21 cellular contexts compared by ENCODE assay signal in the genomic region with DNA sequence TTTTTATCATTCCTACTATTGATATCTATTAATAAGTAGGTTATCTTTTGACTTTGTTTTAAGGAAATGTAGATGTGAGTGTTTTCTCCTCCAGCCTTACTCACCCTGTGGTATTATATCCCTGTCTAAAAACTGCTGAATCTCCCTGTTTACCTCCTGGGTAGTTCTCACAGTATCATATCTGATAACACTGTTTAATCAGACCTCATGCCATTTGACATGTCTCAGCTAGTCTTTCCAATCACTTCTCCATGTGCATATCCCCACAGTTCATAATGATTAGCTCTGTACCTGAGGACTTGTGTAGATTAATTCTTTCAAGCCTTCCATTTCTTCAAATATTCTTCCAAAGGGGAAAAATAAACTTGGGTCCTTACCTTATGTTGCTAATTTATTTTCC. TPM values are rescaled to one million over a fixed set of nuclear protein-coding genes. Genes with fewer than 3 reads are reported as not detected.
DNase-seq lines count a peak whose midpoint lies in the region; ATAC-seq and TF ChIP-seq lines count a peak whose summit lies in the region.
"Had no signal": no experiment of that assay in that cellular context is flagged by ENCODE, and none has a peak within 500 bp of the region (broad histone marks: within the 10 kb centered on the region; RNA-seq: fewer than 3 reads in every experiment).

No MANE protein-coding gene starts in this region.

- no peak overlapping the region for H3K23ac ChIP-seq in mesendoderm (ENCODE audit: low read length)

- H3K9me2 ChIP-seq in Karpas-422 (replicated peaks; ENCODE audit: insufficient read depth, low read length): no peaks in the 10 kb centered on the region

- H3K4me2 ChIP-seq in Karpas-422 (ENCODE audit: low read depth, low read length, poor library complexity, severe bottlenecking): no peak overlapping the region
- no peak overlapping the region for H3K4me2 ChIP-seq in mesendoderm (ENCODE audit: low read length)
- H3K4me2 ChIP-seq: A549 had no signal

- H3K27ac ChIP-seq in C4-2B: peak overlapping the region; percentile 86
- no peak overlapping the region for H3K27ac ChIP-seq in Karpas-422 (ENCODE audit: low read length)
- H3K27ac ChIP-seq in foreskin keratinocyte: no peak overlapping the region
- no peak overlapping the region for H3K27ac ChIP-seq in mesendoderm (ENCODE audit: low read depth, low read length)
- H3K27ac ChIP-seq: A549, SK-N-MC had no signal

- H3K36me3 Mint-ChIP-seq in activated CD4-positive, alpha-beta memory T cell treated with anti-CD3 and anti-CD28 coated beads, Interleukin-2, amount 10 ng/mL, durations not matched to agents 7 days and 5 days (ENCODE audit: low read depth): no peaks in the 10 kb centered on the region
- no peaks in the 10 kb centered on the region for H3K36me3 Mint-ChIP-seq in nephron progenitor cell (ENCODE audit: low read depth)
- H3K36me3 Mint-ChIP-seq: CD4-positive, alpha-beta memory T cell; IgD-negative memory B cell had no signal

- no peak overlapping the region for H3K9ac ChIP-seq in Karpas-422 (ENCODE audit: low read length)
- no peak overlapping the region for H3K9ac ChIP-seq in mesendoderm (ENCODE audit: low read length)

- no peaks in the 10 kb centered on the region for H3K9me3 ChIP-seq in Karpas-422 (ENCODE audit: low read length)
- H3K9me3 ChIP-seq: A549 had no signal

- no peak overlapping the region for H4K8ac ChIP-seq in mesendoderm (ENCODE audit: low read depth, low read length)

- no peak overlapping the region for H3K4me3 ChIP-seq in Karpas-422 (ENCODE audit: low read length)
- no peak overlapping the region for H3K4me3 ChIP-seq in mesendoderm (ENCODE audit: low read length)
- H3K4me3 ChIP-seq: A549, SK-N-MC had no signal

- no peak overlapping the region for H4K5ac ChIP-seq in mesendoderm (ENCODE audit: low read length)

- no peak overlapping the region for H2BK5ac ChIP-seq in mesendoderm (ENCODE audit: low read length)

- POLR2A ChIA-PET in activated CD4-positive, alpha-beta memory T cell treated with anti-CD3 and anti-CD28 coated beads, Interleukin-2, amount 10 ng/mL, durations not matched to agents 7 days and 5 days (lab: Charles Lee): no interaction called here

- H3K18ac ChIP-seq in mesendoderm (ENCODE audit: low read length): no peak overlapping the region

- H3K36me3 ChIP-seq in Karpas-422 (ENCODE audit: insufficient read depth, low read length) (no peaks in the 10 kb centered on the region), mesendoderm (ENCODE audit: control insufficient read depth, insufficient read depth, low read length) (no peaks in the 10 kb centered on the region)

- H3K27me3 ChIP-seq in Karpas-422 (ENCODE audit: low read length) (no peaks in the 10 kb centered on the region), foreskin keratinocyte (peaks cover 18% of the 10 kb centered on the region), mesendoderm (ENCODE audit: insufficient read depth, low read length, poor library complexity) (no peaks in the 10 kb centered on the region)

- no peaks in the 10 kb centered on the region for H3K4me1 Mint-ChIP-seq in activated CD4-positive, alpha-beta memory T cell treated with anti-CD3 and anti-CD28 coated beads, Interleukin-2, amount 10 ng/mL, durations not matched to agents 7 days and 5 days
- H3K4me1 Mint-ChIP-seq in nephron progenitor cell: peaks cover 20% of the 10 kb centered on the region
- H3K4me1 Mint-ChIP-seq: CD4-positive, alpha-beta memory T cell; IgD-negative memory B cell had no signal

- TF ChIP-seq CTCF in C4-2B (conservative IDR thresholded peaks at IDR 0.05): no peak
- no peak for TF ChIP-seq CTCF in foreskin keratinocyte (conservative IDR thresholded peaks at IDR 0.05)
- TF ChIP-seq CTCF in nephron progenitor cell (IDR thresholded peaks at IDR 0.05): no peak

- H3K27me3 Mint-ChIP-seq in activated CD4-positive, alpha-beta memory T cell treated with anti-CD3 and anti-CD28 coated beads, Interleukin-2, amount 10 ng/mL, durations not matched to agents 7 days and 5 days: peaks cover 25% of the 10 kb centered on the region
- H3K27me3 Mint-ChIP-seq in nephron progenitor cell (ENCODE audit: low read depth, poor library complexity): peaks cover 34% of the 10 kb centered on the region

- H3K79me1 ChIP-seq in mesendoderm (ENCODE audit: low read length): no peaks in the 10 kb centered on the region

- CTCF ChIA-PET in activated CD4-positive, alpha-beta memory T cell treated with anti-CD3 and anti-CD28 coated beads, Interleukin-2, amount 10 ng/mL, durations not matched to agents 7 days and 5 days (lab: Charles Lee): no interaction called here

- DNase-seq in Karpas-422 (peak; percentile 9), foreskin keratinocyte (peak in 1 of 2 donors; percentile 42), mesendoderm (peak; percentile 53), nephron progenitor cell (no peak)
- DNase-seq in activated CD4-positive, alpha-beta memory T cell treated with anti-CD3 and anti-CD28 coated beads, Interleukin-2, amount 10 ng/mL, durations not matched to agents 7 days and 5 days: no peak
- DNase-seq: Calu3; CD4-positive, alpha-beta memory T cell; GF-D8; H7; MM.1S; NCI-H1092 treated with DMSO at 0.1 percent for 48 hours; NCI-H187; NCI-H446 treated with DMSO at 0.1 percent for 48 hours; SHP77 had no signal

- H3K4me1 ChIP-seq in Karpas-422 (ENCODE audit: low read length) (no peaks in the 10 kb centered on the region), foreskin keratinocyte (no peaks in the 10 kb centered on the region), mesendoderm (ENCODE audit: control insufficient read depth, low read depth, low read length) (no peaks in the 10 kb centered on the region)
- H3K4me1 ChIP-seq: A549 had no signal

- H3K4ac ChIP-seq in mesendoderm (ENCODE audit: low read depth, low read length): no peak overlapping the region

- H3K79me2 ChIP-seq in Karpas-422 (ENCODE audit: low read length) (no peaks in the 10 kb centered on the region), mesendoderm (ENCODE audit: control insufficient read depth, insufficient read depth, low read length) (no peaks in the 10 kb centered on the region)

- no peak overlapping the region for H3K4me3 Mint-ChIP-seq in activated CD4-positive, alpha-beta memory T cell treated with anti-CD3 and anti-CD28 coated beads, Interleukin-2, amount 10 ng/mL, durations not matched to agents 7 days and 5 days
- no peak overlapping the region for H3K4me3 Mint-ChIP-seq in nephron progenitor cell
- H3K4me3 Mint-ChIP-seq: CD4-positive, alpha-beta memory T cell; IgD-negative memory B cell had no signal

- no peaks in the 10 kb centered on the region for H4K20me1 ChIP-seq in Karpas-422 (ENCODE audit: insufficient read depth, low read depth, low read length)

- no peak overlapping the region for H2BK15ac ChIP-seq in mesendoderm (replicated peaks; ENCODE audit: low read depth)

- ATAC-seq in foreskin keratinocyte (peak; percentile 10), HG03469 (IDR thresholded peaks at IDR 0.05; ENCODE audit: unreplicated experiment) (no peak)
- ATAC-seq: A549 had no signal

- H3K9me3 Mint-ChIP-seq in activated CD4-positive, alpha-beta memory T cell treated with anti-CD3 and anti-CD28 coated beads, Interleukin-2, amount 10 ng/mL, durations not matched to agents 7 days and 5 days: no peaks in the 10 kb centered on the region
- no peaks in the 10 kb centered on the region for H3K9me3 Mint-ChIP-seq in nephron progenitor cell
- H3K9me3 Mint-ChIP-seq: CD4-positive, alpha-beta memory T cell; IgD-negative memory B cell had no signal

- no peak overlapping the region for H2AFZ ChIP-seq in Karpas-422 (ENCODE audit: low read length)

- no peak overlapping the region for H3K56ac ChIP-seq in mesendoderm (ENCODE audit: low read length)

- H2AK5ac ChIP-seq in mesendoderm (ENCODE audit: low read length): no peak overlapping the region

- H2BK120ac ChIP-seq in mesendoderm (ENCODE audit: low read depth, low read length): no peak overlapping the region

- H3K27ac Mint-ChIP-seq in activated CD4-positive, alpha-beta memory T cell treated with anti-CD3 and anti-CD28 coated beads, Interleukin-2, amount 10 ng/mL, durations not matched to agents 7 days and 5 days: no peak overlapping the region
- no peak overlapping the region for H3K27ac Mint-ChIP-seq in nephron progenitor cell
- H3K27ac Mint-ChIP-seq: IgD-negative memory B cell had no signal

RNA-seq across cellular contexts. Expression of a gene that starts 30.7 kb away (rescaled TPM):
- 0.07 and 0.45 TPM in 2 replicates for total RNA-seq in Karpas-422 (2014; rRNA removed; shearing (Covaris generic); ENCODE audit: low replicate concordance)
- total RNA-seq in foreskin keratinocyte: 0.39 and 0.41 TPM in 2 replicates
- polyA plus RNA-seq in foreskin keratinocyte: 0.10 and 0.13 TPM in 2 replicates
- 0.01 TPM for polyA plus RNA-seq in mesendoderm (2013, experiment 1 of 2)
- under 0.01 TPM for polyA plus RNA-seq in mesendoderm (2013, experiment 2 of 2)
- under 1 TPM in 1 of 2 experiments, not detected in 1; 0.23 TPM for total RNA-seq in activated CD4-positive, alpha-beta memory T cell treated with anti-CD3 and anti-CD28 coated beads, Interleukin-2, amount 10 ng/mL, durations not matched to agents 7 days and 5 days
- total RNA-seq: H7, LHCN-M2 had no signal
- polyA plus RNA-seq: BJ, IgD-negative memory B cell had no signal

RNA-seq across cellular contexts. Expression of a gene that starts 30.9 kb away (rescaled TPM):
- not detected in 2 replicates for total RNA-seq in Karpas-422 (2014; rRNA removed; shearing (Covaris generic); ENCODE audit: low replicate concordance)
- not detected in 2 replicates for total RNA-seq in foreskin keratinocyte
- polyA plus RNA-seq in foreskin keratinocyte: not detected in 2 replicates
- polyA plus RNA-seq in mesendoderm (2013, experiment 1 of 2): not detected
- polyA plus RNA-seq in mesendoderm (2013, experiment 2 of 2): not detected
- not detected for total RNA-seq in activated CD4-positive, alpha-beta memory T cell treated with anti-CD3 and anti-CD28 coated beads, Interleukin-2, amount 10 ng/mL, durations not matched to agents 7 days and 5 days
- total RNA-seq: Calu3; CD4-positive, alpha-beta memory T cell; H7; LHCN-M2 had no signal
- polyA plus RNA-seq: A549; BJ; CD4-positive, alpha-beta memory T cell; IgD-negative memory B cell had no signal

RNA-seq across cellular contexts. Expression of a gene that starts 46.5 kb away (rescaled TPM):
- not detected in 2 replicates for total RNA-seq in Karpas-422 (2014; rRNA removed; shearing (Covaris generic); ENCODE audit: low replicate concordance)
- 7.0 and 9.8 TPM in 2 replicates for total RNA-seq in foreskin keratinocyte
- polyA plus RNA-seq in foreskin keratinocyte: 5.7 TPM in 2 replicates
- polyA plus RNA-seq in mesendoderm (2013, experiment 1 of 2): 0.14 TPM
- polyA plus RNA-seq in mesendoderm (2013, experiment 2 of 2): 0.04 TPM
- total RNA-seq in activated CD4-positive, alpha-beta memory T cell treated with anti-CD3 and anti-CD28 coated beads, Interleukin-2, amount 10 ng/mL, durations not matched to agents 7 days and 5 days: not detected
- total RNA-seq: Calu3, H7, LHCN-M2 had no signal
- polyA plus RNA-seq: BJ; CD4-positive, alpha-beta memory T cell; IgD-negative memory B cell had no signal

RNA-seq across cellular contexts. Expression of a gene that starts 46.6 kb away (rescaled TPM):
- not detected in 2 replicates for total RNA-seq in Karpas-422 (2014; rRNA removed; shearing (Covaris generic); ENCODE audit: low replicate concordance)
- total RNA-seq in foreskin keratinocyte: 16.3 and 17.8 TPM in 2 replicates
- polyA plus RNA-seq in foreskin keratinocyte: 9.5 and 10.1 TPM in 2 replicates
- polyA plus RNA-seq in mesendoderm (2013, experiment 1 of 2): 0.18 TPM
- 0.08 TPM for polyA plus RNA-seq in mesendoderm (2013, experiment 2 of 2)
- under 1 TPM in 1 of 2 experiments, not detected in 1; 0.08 TPM for total RNA-seq in activated CD4-positive, alpha-beta memory T cell treated with anti-CD3 and anti-CD28 coated beads, Interleukin-2, amount 10 ng/mL, durations not matched to agents 7 days and 5 days
- polyA plus RNA-seq: A549 had no signal

Comparison
In these comparisons a context has a peak if more than half of its experiments do, and no peak if none do; other contexts are left out.
1. DNase-seq: peak in Karpas-422 (single experiment) and mesendoderm (single experiment); none in activated CD4-positive, alpha-beta memory T cell treated with anti-CD3 and anti-CD28 coated beads, Interleukin-2, amount 10 ng/mL, durations not matched to agents 7 days and 5 days (single experiment) and nephron progenitor cell (single experiment).